Comparison of ENCODE assay signal across 1 cellular context in genomic region chr12:117047810-117048584, GRCh38.
A peak's percentile ranks its signal among the peaks of the same experiment; 100 is the strongest.
TF ChIP-seq lines count a peak whose summit lies in the region.

No MANE protein-coding gene starts in this region.

TF ChIP-seq in HepG2, 621 proteins besides CTCF, POLR2A, EP300 and RAD21 (continued from another document):
- no peak for TF ChIP-seq IRF1 (CRISPR knock-in tag; IDR thresholded peaks at IDR 0.05; ENCODE audit: low read depth)
- peak; percentile 57; the same call in 1 of the 2 replicates for TF ChIP-seq ZMYM3 (CRISPR knock-in tag; IDR thresholded peaks at IDR 0.05)
- 0 out of 2 replicates have a peak, but pooled peaks have one; percentile 62 for TF ChIP-seq TP53 (CRISPR knock-in tag; conservative IDR thresholded peaks at IDR 0.05)
- TF ChIP-seq ZNF691 (CRISPR knock-in tag; IDR thresholded peaks at IDR 0.05; ENCODE audit: borderline replicate concordance, low read depth) = peak; percentile 66
- no peak for TF ChIP-seq NAIF1 (CRISPR knock-in tag; IDR thresholded peaks at IDR 0.05; ENCODE audit: borderline replicate concordance)
- no peak for TF ChIP-seq NONO (IDR thresholded peaks at IDR 0.05)
- TF ChIP-seq NONO (CRISPR knock-in tag; conservative IDR thresholded peaks at IDR 0.05) = peak; percentile 80; the same call in 1 of the 2 replicates
- TF ChIP-seq ZNF333 (CRISPR knock-in tag; IDR thresholded peaks at IDR 0.05; ENCODE audit: borderline replicate concordance) = no peak
- peak; percentile 70; the same call in 1 of the 2 replicates for TF ChIP-seq HMG20B (CRISPR knock-in tag; conservative IDR thresholded peaks at IDR 0.05)
- TF ChIP-seq DZIP1 (CRISPR knock-in tag; IDR thresholded peaks at IDR 0.05) = no peak
- peak; percentile 80; the same call in 1 of the 2 replicates for TF ChIP-seq ZNF792 (CRISPR knock-in tag; IDR thresholded peaks at IDR 0.05)
- TF ChIP-seq RCOR2 (CRISPR knock-in tag; IDR thresholded peaks at IDR 0.05) = peak; percentile 89
- TF ChIP-seq PITX1 (CRISPR knock-in tag; IDR thresholded peaks at IDR 0.05) = peak; percentile 83; the same call in 1 of the 2 replicates
- TF ChIP-seq ZBTB38 (CRISPR knock-in tag; IDR thresholded peaks at IDR 0.05) = 0 out of 2 replicates have a peak, but pooled peaks have one; percentile 60
- peak; percentile 50; the same call in 1 of the 2 replicates for TF ChIP-seq DRAP1 (CRISPR knock-in tag; IDR thresholded peaks at IDR 0.05)
- 0 out of 2 replicates have a peak, but pooled peaks have one; percentile 54 for TF ChIP-seq ZBTB43 (CRISPR knock-in tag; conservative IDR thresholded peaks at IDR 0.05)
- TF ChIP-seq HDAC6 (IDR thresholded peaks at IDR 0.05; ENCODE audit: low read depth, low read length) = no peak
- peak; percentile 36; the same call in 1 of the 2 replicates for TF ChIP-seq TFDP2 (CRISPR knock-in tag; IDR thresholded peaks at IDR 0.05)
- no peak for TF ChIP-seq CHD2 (IDR thresholded peaks at IDR 0.05; ENCODE audit: low read depth, low read length)
- TF ChIP-seq ZBTB39 (CRISPR knock-in tag; IDR thresholded peaks at IDR 0.05) = 0 out of 2 replicates have a peak, but pooled peaks have one; percentile 54
- TF ChIP-seq SMYD3 (CRISPR knock-in tag; IDR thresholded peaks at IDR 0.05) = 0 out of 2 replicates have a peak, but pooled peaks have one; percentile 59
- peak; percentile 48; the same call in 1 of the 2 replicates for TF ChIP-seq ZNF772 (CRISPR knock-in tag; IDR thresholded peaks at IDR 0.05)
- TF ChIP-seq ARNT2 (CRISPR knock-in tag; IDR thresholded peaks at IDR 0.05; ENCODE audit: low read depth) = no peak
- TF ChIP-seq ZNF749 (CRISPR knock-in tag; IDR thresholded peaks at IDR 0.05; ENCODE audit: borderline replicate concordance) = no peak
- TF ChIP-seq ZNF441 (CRISPR knock-in tag; IDR thresholded peaks at IDR 0.05; ENCODE audit: borderline replicate concordance) = peak; percentile 93
- TF ChIP-seq ISX (CRISPR knock-in tag; conservative IDR thresholded peaks at IDR 0.05) = no peak
- TF ChIP-seq PCBP2 (optimal IDR thresholded peaks at IDR 0.05; ENCODE audit: low read depth, low read length, poor library complexity, severe bottlenecking) = no peak
- TF ChIP-seq HIVEP1 (CRISPR knock-in tag; IDR thresholded peaks at IDR 0.05) = peak; percentile 79
- 0 out of 2 replicates have a peak, but pooled peaks have one; percentile 28 for TF ChIP-seq ZNF414 (CRISPR knock-in tag; IDR thresholded peaks at IDR 0.05)
- TF ChIP-seq GATAD2A (CRISPR knock-in tag; IDR thresholded peaks at IDR 0.05) = peak; percentile 85
- peak; percentile 92 for TF ChIP-seq FOXP4 (CRISPR knock-in tag; IDR thresholded peaks at IDR 0.05)
- TF ChIP-seq LCORL (IDR thresholded peaks at IDR 0.05) = no peak
- TF ChIP-seq LCORL (CRISPR knock-in tag; IDR thresholded peaks at IDR 0.05) = peak; percentile 96
- peak; percentile 85 for TF ChIP-seq HDAC1 (CRISPR knock-in tag; IDR thresholded peaks at IDR 0.05)
- no peak for TF ChIP-seq POLR2AphosphoS2 (IDR thresholded peaks at IDR 0.05; ENCODE audit: low read depth, low read length)
- TF ChIP-seq CBFB (CRISPR knock-in tag; IDR thresholded peaks at IDR 0.05) = 0 out of 2 replicates have a peak, but pooled peaks have one; percentile 56
- TF ChIP-seq TAF15 (IDR thresholded peaks at IDR 0.05; ENCODE audit: low read depth, low read length, poor library complexity, severe bottlenecking) = no peak
- TF ChIP-seq NR2F1 (CRISPR knock-in tag; IDR thresholded peaks at IDR 0.05) = peak; percentile 73 to 83; a peak in 2 of 4 replicates
TF ChIP-seq in HepG2: peak in this region for 182.
